9 cellular contexts compared by ENCODE assay signal in genomic region chr14:105397350-105397931, GRCh38. TPM values are rescaled to one million over a fixed set of nuclear protein-coding genes. Genes with fewer than 3 reads are reported as not detected.
DNase-seq lines count a peak whose midpoint lies in the region; ATAC-seq and TF ChIP-seq lines count a peak whose summit lies in the region.
"Had no signal": no experiment of that assay in that cellular context is flagged by ENCODE, and none has a peak within 500 bp of the region (broad histone marks: within the 10 kb centered on the region; RNA-seq: fewer than 3 reads in every experiment).

No MANE protein-coding gene starts in this region.

- H3K27me3 ChIP-seq in adrenal gland (no peaks in the 10 kb centered on the region), layer of hippocampus (ENCODE audit: control insufficient read depth, insufficient read depth, low read length) (no peaks in the 10 kb centered on the region), suprapubic skin (no peaks in the 10 kb centered on the region)

- no peaks in the 10 kb centered on the region for H3K9me3 ChIP-seq in adrenal gland (replicated peaks in 1 of 3)
- H3K9me3 ChIP-seq in suprapubic skin, result no peaks in the 10 kb centered on the region

- ATAC-seq in GM21528 (IDR thresholded peaks at IDR 0.05; ENCODE audit: low FRiP score, unreplicated experiment) (no peak), GM19455 (IDR thresholded peaks at IDR 0.05; ENCODE audit: unreplicated experiment) (no peak)

- TF ChIP-seq POLR2A in adrenal gland (IDR thresholded peaks at IDR 0.05) (no peak), suprapubic skin (IDR thresholded peaks at IDR 0.05) (no peak), erythroblast (IDR thresholded peaks at IDR 0.05; ENCODE audit: low read length) (no peak)

- TF ChIP-seq CTCF in adrenal gland (IDR thresholded peaks at IDR 0.05), result no peak
- TF ChIP-seq CTCF in suprapubic skin (IDR thresholded peaks at IDR 0.05), result no peak

- WGBS in adrenal gland, 4 donors, result 84 to 88% (median 86%) methylated on average over 5 to 13 of the region's 13 CpGs
- WGBS in suprapubic skin, result 84% methylated on average over 6 of the region's 13 CpGs

- H3K36me3 ChIP-seq in adrenal gland (replicated peaks in 1 of 2), result no peaks in the 10 kb centered on the region
- peaks cover 30% of the 10 kb centered on the region for H3K36me3 ChIP-seq in suprapubic skin

- peak; percentile 51 for DNase-seq in DMS53 (lab: John Stamatoyannopoulos, UW)
- no peak for DNase-seq in DMS53 treated with DMSO at 0.1 percent for 48 hours (lab: John Stamatoyannopoulos, UW; ENCODE audit: unreplicated experiment)
- peak in 2 of 7 donors; percentile 8 to 25 for DNase-seq in adrenal gland
- no peak for DNase-seq in suprapubic skin (ENCODE audit: low spot score in 2 of 2)
- DNase-seq in erythroblast (lab: John Stamatoyannopoulos, UW), result no peak
- DNase-seq: 8988T had no signal

- peaks cover 17 to 19% of the 10 kb centered on the region in 2 donors for H3K4me1 ChIP-seq in adrenal gland (replicated peaks in 1 of 2)
- H3K4me1 ChIP-seq in suprapubic skin, result peaks cover 21% of the 10 kb centered on the region

- peak overlapping the region in 1 of 4 donors; percentile 87 for H3K4me3 ChIP-seq in adrenal gland
- H3K4me3 ChIP-seq in suprapubic skin, result peak overlapping the region; percentile 88

- no peak for TF ChIP-seq EP300 in suprapubic skin (IDR thresholded peaks at IDR 0.05)

- intact Hi-C loops in adrenal gland (cut with DNase I), result no loop called here

- peak overlapping the region in 3 of 5 donors; percentile 70 to 88 (median 83) for H3K27ac ChIP-seq in adrenal gland
- peak overlapping the region; percentile 92 for H3K27ac ChIP-seq in layer of hippocampus (ENCODE audit: low read depth, low read length)
- no peak overlapping the region for H3K27ac ChIP-seq in suprapubic skin

RNA-seq across cellular contexts. Expression of gene TEX22, which starts 0.9 kb away (rescaled TPM):
- total RNA-seq in adrenal gland (1 to 10 TPM in 4 of 8 donors, under 1 TPM in 1, not detected in 3; 0.17 to 2.8 (median 1.2) TPM), suprapubic skin (under 1 TPM in 1 of 4 donors, not detected in 3; 0.80 TPM)
- under 1 TPM; 0.20 to 0.38 (median 0.24) TPM for polyA plus RNA-seq in adrenal gland

RNA-seq across cellular contexts. Expression of gene MTA1, which starts 22.2 kb away (rescaled TPM):
- 100 to 1,000 TPM in 2 of 8 donors, 10 to 100 TPM in 6; 36.6 to 102 (median 59.5) TPM for total RNA-seq in adrenal gland
- 100 to 1,000 TPM in 2 of 3 donors, 10 to 100 TPM in 1; 11.8 to 270 (median 142) TPM for polyA plus RNA-seq in adrenal gland
- 100 to 1,000 TPM in 1 of 4 donors, 10 to 100 TPM in 3; 38.1 to 107 (median 59.5) TPM for total RNA-seq in suprapubic skin
